In the genomic region with DNA sequence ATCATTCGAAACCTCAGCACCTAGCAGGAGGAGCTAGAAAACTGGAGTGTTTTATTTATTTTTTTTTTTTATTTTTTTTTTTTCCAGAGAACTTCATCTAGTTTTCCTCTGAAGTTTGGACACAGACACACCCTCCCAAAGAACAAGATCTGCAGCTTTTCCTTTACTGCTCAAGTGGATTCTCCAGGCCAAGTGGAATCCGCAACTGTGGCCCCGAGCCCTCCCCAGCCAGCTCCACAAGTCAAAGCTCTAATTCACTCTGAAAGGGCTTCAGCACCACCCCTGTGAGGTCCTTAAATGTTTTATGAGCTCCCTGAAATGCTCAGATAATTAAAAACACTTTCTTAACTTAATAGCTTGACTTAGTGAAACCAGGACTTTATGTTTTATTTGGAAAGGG, we compare ENCODE assay signal across 36 cellular contexts.
"Had no signal": no experiment of that assay in that cellular context is flagged by ENCODE, and none has a peak within 500 bp of the region (broad histone marks: within the 10 kb centered on the region; RNA-seq: fewer than 3 reads in every experiment).

No MANE protein-coding gene starts in this region.

- H3K9me3 Mint-ChIP-seq: activated CD4-positive, alpha-beta memory T cell treated with anti-CD3 and anti-CD28 coated beads for 36 hours; activated CD4-positive, alpha-beta T cell treated with anti-CD3 and anti-CD28 coated beads, Interleukin-2, amount 10 ng/mL, durations not matched to agents 24 days and 14 days; activated CD8-positive, alpha-beta T cell treated with anti-CD3 and anti-CD28 coated beads for 36 hours; activated naive CD4-positive, alpha-beta T cell treated with anti-CD3 and anti-CD28 coated beads for 36 hours; activated naive CD4-positive, alpha-beta T cell treated with anti-CD3 and anti-CD28 coated beads, Interleukin-2, amount 50 U/mL, for 72 hours; activated naive CD8-positive, alpha-beta T cell treated with anti-CD3 and anti-CD28 coated beads for 36 hours; activated T-cell treated with anti-CD3 and anti-CD28 coated beads, Interleukin-2, amount 50 U/mL, for 4 hours; activated T-cell treated with anti-CD3 and anti-CD28 coated beads, Interleukin-2, amount 50 U/mL, for 72 hours; activated T-helper 1 cell treated with anti-CD3 and anti-CD28 coated beads, Interleukin-12 subunit alpha, Interleukin-12 subunit beta, Interleukin-2, Interleukin-4 antibody, amounts not matched to agents 30 ng/mL and 10 ng/mL and 1 ng/mL, durations not matched to agents 14 hours and 24 hours and 36 hours; central memory CD8-positive, alpha-beta T cell; T-helper 1 cell treated with Interleukin-12 subunit alpha and Interleukin-12 subunit beta and Interleukin-4 antibody, amounts not matched to agents 30 μg/mL and 1 μg/mL, for 36 hours; T-helper 2 cell treated with Interferon-gamma antibody and Interleukin-4, amounts not matched to agents 5 μg/mL and 100 μg/mL, for 36 hours had no signal

- H3K4me3 ChIP-seq: adrenal gland, body of pancreas, cardiac muscle cell had no signal

- DNase-seq: activated B cell treated with CpG ODN at 0.5 μM for 24 hours; activated CD4-positive, alpha-beta memory T cell treated with anti-CD3 and anti-CD28 coated beads for 36 hours; activated CD4-positive, alpha-beta T cell treated with anti-CD3 and anti-CD28 coated beads for 4 hours; activated CD4-positive, alpha-beta T cell treated with anti-CD3 and anti-CD28 coated beads, Interleukin-2, amount 10 ng/mL, durations not matched to agents 24 days and 14 days; activated CD4-positive, alpha-beta T cell treated with anti-CD3 and anti-CD28 coated beads, Interleukin-2, amount 50 U/mL, for 1 hour; activated CD4-positive, alpha-beta T cell treated with anti-CD3 and anti-CD28 coated beads, Interleukin-2, amount 50 U/mL, for 4 hours; activated CD4-positive, CD25-positive, alpha-beta regulatory T cell treated with anti-CD3 and anti-CD28 coated beads, Interleukin-2, amount 50 U/mL, for 72 hours; activated CD8-positive, alpha-beta memory T cell treated with anti-CD3 and anti-CD28 coated beads, Interleukin-2, amount 50 U/mL, for 4 hours; activated CD8-positive, alpha-beta T cell treated with anti-CD3 and anti-CD28 coated beads for 36 hours; activated effector memory CD4-positive, alpha-beta T cell treated with anti-CD3 and anti-CD28 coated beads, Interleukin-2, amount 50 U/mL, for 16 hours; activated gamma-delta T cell treated with Interleukin-2 at 50 U/mL for 16 hours; activated naive CD4-positive, alpha-beta T cell; activated naive CD4-positive, alpha-beta T cell treated with anti-CD3 and anti-CD28 coated beads for 36 hours; activated naive CD4-positive, alpha-beta T cell treated with anti-CD3 and anti-CD28 coated beads, Interleukin-2, amount 50 U/mL, for 16 hours; activated naive CD8-positive, alpha-beta T cell treated with anti-CD3 and anti-CD28 coated beads for 36 hours; activated T-cell treated with anti-CD3 and anti-CD28 coated beads for 4 hours; activated T-cell treated with anti-CD3 and anti-CD28 coated beads, Interleukin-2, amount 50 U/mL, for 1 hour; activated T-cell treated with anti-CD3 and anti-CD28 coated beads, Interleukin-2, amount 50 U/mL, for 4 hours; activated T-cell treated with anti-CD3 and anti-CD28 coated beads, Interleukin-2, amount 50 U/mL, for 72 hours; adrenal gland; amniotic stem cell; aorta; body of pancreas; brain microvascular endothelial cell; cerebellar nuclear complex; T-helper 1 cell; T-helper 2 cell; T-helper 9 cell had no signal

- H3K27me3 ChIP-seq: adrenal gland, body of pancreas, brain microvascular endothelial cell had no signal

- H3K27ac ChIP-seq: adrenal gland, body of pancreas, brain microvascular endothelial cell, cardiac muscle cell, VCaP had no signal

- H3K4me1 Mint-ChIP-seq: activated B cell treated with CpG ODN at 0.5 μM for 24 hours; activated CD4-positive, alpha-beta T cell treated with anti-CD3 and anti-CD28 coated beads, Interleukin-2, amount 10 ng/mL, durations not matched to agents 24 days and 14 days; activated naive CD8-positive, alpha-beta T cell treated with anti-CD3 and anti-CD28 coated beads for 36 hours; activated T-helper 17 cell treated with anti-CD3 and anti-CD28 coated beads, Interleukin-2, amount 50 U/mL, for 72 hours; central memory CD8-positive, alpha-beta T cell had no signal

- H3K4me1 ChIP-seq: adrenal gland, body of pancreas had no signal

- H3K27ac Mint-ChIP-seq: activated B cell treated with CpG ODN at 0.5 μM for 24 hours; activated CD4-positive, alpha-beta memory T cell treated with anti-CD3 and anti-CD28 coated beads for 36 hours; activated CD4-positive, alpha-beta T cell treated with anti-CD3 and anti-CD28 coated beads, Interleukin-2, amount 10 ng/mL, durations not matched to agents 24 days and 14 days; activated CD8-positive, alpha-beta T cell treated with anti-CD3 and anti-CD28 coated beads for 36 hours; activated naive CD4-positive, alpha-beta T cell treated with anti-CD3 and anti-CD28 coated beads for 36 hours; activated naive CD4-positive, alpha-beta T cell treated with anti-CD3 and anti-CD28 coated beads, Interleukin-2, amount 50 U/mL, for 72 hours; activated naive CD8-positive, alpha-beta T cell treated with anti-CD3 and anti-CD28 coated beads for 36 hours; activated T-cell treated with anti-CD3 and anti-CD28 coated beads, Interleukin-2, amount 50 U/mL, for 72 hours; activated T-helper 1 cell treated with anti-CD3 and anti-CD28 coated beads, Interleukin-12 subunit alpha, Interleukin-12 subunit beta, Interleukin-2, Interleukin-4 antibody, amounts not matched to agents 30 ng/mL and 10 ng/mL and 1 ng/mL, durations not matched to agents 14 hours and 24 hours and 36 hours; activated T-helper 17 cell treated with anti-CD3 and anti-CD28 coated beads, Interleukin-2, amount 50 U/mL, for 72 hours; T-helper 1 cell treated with Interleukin-12 subunit alpha and Interleukin-12 subunit beta and Interleukin-4 antibody, amounts not matched to agents 30 μg/mL and 1 μg/mL, for 36 hours; T-helper 2 cell treated with Interferon-gamma antibody and Interleukin-4, amounts not matched to agents 5 μg/mL and 100 μg/mL, for 36 hours had no signal

- H3K36me3 ChIP-seq: adrenal gland, brain microvascular endothelial cell, cardiac muscle cell had no signal

- H3K4me3 Mint-ChIP-seq: activated B cell treated with CpG ODN at 0.5 μM for 24 hours; activated CD4-positive, alpha-beta memory T cell treated with anti-CD3 and anti-CD28 coated beads for 36 hours; activated CD4-positive, alpha-beta T cell treated with anti-CD3 and anti-CD28 coated beads, Interleukin-2, amount 10 ng/mL, durations not matched to agents 24 days and 14 days; activated CD8-positive, alpha-beta T cell treated with anti-CD3 and anti-CD28 coated beads for 36 hours; activated naive CD4-positive, alpha-beta T cell treated with anti-CD3 and anti-CD28 coated beads for 36 hours; activated naive CD8-positive, alpha-beta T cell treated with anti-CD3 and anti-CD28 coated beads for 36 hours; activated T-cell treated with anti-CD3 and anti-CD28 coated beads, Interleukin-2, amount 50 U/mL, for 4 hours; activated T-cell treated with anti-CD3 and anti-CD28 coated beads, Interleukin-2, amount 50 U/mL, for 72 hours; activated T-helper 1 cell treated with anti-CD3 and anti-CD28 coated beads, Interleukin-12 subunit alpha, Interleukin-12 subunit beta, Interleukin-2, Interleukin-4 antibody, amounts not matched to agents 30 ng/mL and 10 ng/mL and 1 ng/mL, durations not matched to agents 14 hours and 24 hours and 36 hours; activated T-helper 17 cell treated with anti-CD3 and anti-CD28 coated beads, Interleukin-2, amount 50 U/mL, for 72 hours; central memory CD8-positive, alpha-beta T cell; T-helper 1 cell treated with Interleukin-12 subunit alpha and Interleukin-12 subunit beta and Interleukin-4 antibody, amounts not matched to agents 30 μg/mL and 1 μg/mL, for 36 hours; T-helper 2 cell treated with Interferon-gamma antibody and Interleukin-4, amounts not matched to agents 5 μg/mL and 100 μg/mL, for 36 hours had no signal

- H3K36me3 Mint-ChIP-seq: activated CD4-positive, alpha-beta memory T cell treated with anti-CD3 and anti-CD28 coated beads for 36 hours; activated naive CD4-positive, alpha-beta T cell treated with anti-CD3 and anti-CD28 coated beads, Interleukin-2, amount 50 U/mL, for 72 hours; activated naive CD8-positive, alpha-beta T cell treated with anti-CD3 and anti-CD28 coated beads for 36 hours had no signal

- H3K9me3 ChIP-seq: adrenal gland, body of pancreas had no signal

- ATAC-seq: activated CD8-positive, alpha-beta T cell treated with anti-CD3 and anti-CD28 coated beads for 36 hours; activated naive CD4-positive, alpha-beta T cell treated with anti-CD3 and anti-CD28 coated beads, Interleukin-2, amount 50 U/mL, for 72 hours; activated T-cell treated with anti-CD3 and anti-CD28 coated beads, Interleukin-2, amount 50 U/mL, for 4 hours; activated T-cell treated with anti-CD3 and anti-CD28 coated beads, Interleukin-2, amount 50 U/mL, for 72 hours; activated T-helper 17 cell treated with anti-CD3 and anti-CD28 coated beads, Interleukin-2, amount 50 U/mL, for 72 hours; body of pancreas had no signal
